ENCODE assay signal across 11 cellular contexts in genomic region chr2:69720404-69720803, GRCh38. TPM values are rescaled to one million over a fixed set of nuclear protein-coding genes. Genes with fewer than 3 reads are reported as not detected.
A peak's percentile ranks its signal among the peaks of the same experiment; 100 is the strongest.
DNase-seq lines count a peak whose midpoint lies in the region; ATAC-seq and TF ChIP-seq lines count a peak whose summit lies in the region.
"Had no signal": no experiment of that assay in that cellular context is flagged by ENCODE, and none has a peak within 500 bp of the region (broad histone marks: within the 10 kb centered on the region; RNA-seq: fewer than 3 reads in every experiment).

No MANE protein-coding gene starts in this region.

- DNase-seq in AG04450 (ENCODE audit: low read depth, low spot score) (no peak), foreskin fibroblast (peak; percentile 16 to 57), GM13976 (ENCODE audit: low spot score) (no peak), GOT3 (lab: John Stamatoyannopoulos, UW) (no peak)
- DNase-seq in stimulated activated naive CD4-positive, alpha-beta T cell (lab: John Stamatoyannopoulos, UW) = no peak
- DNase-seq: cerebellar nuclear complex; stimulated activated CD4-positive, alpha-beta T cell treated with anti-CD3 and anti-CD28 coated beads, Interleukin-4, amount 100 ng/mL, for 1 hour; T-helper 1 cell had no signal

- H3K4me3 ChIP-seq in AG04450 (ENCODE audit: low read depth, low read length) (no peak overlapping the region), foreskin fibroblast (ENCODE audit: low read depth in 1 of 2, low read length in 2 of 2) (no peak overlapping the region)

- no peak overlapping the region for H3K27ac ChIP-seq in AG04450 (ENCODE audit: low read depth, low read length)

- ATAC-seq in SK-N-SH treated with all-trans-retinoic acid at 6 μM for 48 hours = 0 out of 3 replicates have a peak, but pooled peaks have one; percentile 18
- no peak for ATAC-seq in HG02610 (IDR thresholded peaks at IDR 0.05; ENCODE audit: unreplicated experiment)

- in situ Hi-C loops in GM13976 (cut with MboI; ENCODE audit: low sequenced_read_pairs, unreplicated experiment) = loop anchor here (10.0 kb wide), 1 partner anchor 184 kb away; no protein-coding TSS in a partner anchor

- CTCF ChIA-PET in AG04450 (lab: Charles Lee) = interaction anchor here (0.6 to 6.5 kb wide), 9 partner anchors 11 to 207 kb away, joined by 3 to 46 read pairs (median 3); no protein-coding TSS in a partner anchor

- H3K9me3 ChIP-seq in AG04450 (ENCODE audit: control insufficient read depth, insufficient read depth, low read length) = no peaks in the 10 kb centered on the region

- TF ChIP-seq CTCF in AG04450 (IDR thresholded peaks at IDR 0.05; ENCODE audit: low read depth, low read length) = peak; percentile 60
- peak; percentile 38 for TF ChIP-seq CTCF in GM12874 (IDR thresholded peaks at IDR 0.05; ENCODE audit: insufficient read depth, low read depth, low read length)
- TF ChIP-seq CTCF in foreskin fibroblast (IDR thresholded peaks at IDR 0.05; ENCODE audit: low read depth, low read length) = peak; percentile 50
- TF ChIP-seq CTCF in GM13976 (IDR thresholded peaks at IDR 0.05; ENCODE audit: borderline replicate concordance, control extremely low read depth, extremely low read depth, insufficient read depth, missing control alignments) = no peak

- H3K27me3 ChIP-seq in AG04450 (ENCODE audit: control insufficient read depth, insufficient read depth, low read length) = no peaks in the 10 kb centered on the region

- POLR2A ChIA-PET in AG04450 (lab: Yijun Ruan, JAX) = no interaction called here

TF ChIP-seq in SK-N-SH treated with all-trans-retinoic acid at 6 μM for 48 hours, 23 proteins besides CTCF, POLR2A, EP300 and RAD21:
- TF ChIP-seq ZFP30 (CRISPR knock-in tag; IDR thresholded peaks at IDR 0.05) = no peak
- TF ChIP-seq ZFP3 (CRISPR knock-in tag; IDR thresholded peaks at IDR 0.05) = no peak
- no peak for TF ChIP-seq ISL1 (CRISPR knock-in tag; IDR thresholded peaks at IDR 0.05)
- TF ChIP-seq PATZ1 (CRISPR knock-in tag; IDR thresholded peaks at IDR 0.05; ENCODE audit: borderline replicate concordance) = no peak
- TF ChIP-seq SNAI2 (CRISPR knock-in tag; IDR thresholded peaks at IDR 0.05) = no peak
- no peak for TF ChIP-seq POU6F1 (CRISPR knock-in tag; IDR thresholded peaks at IDR 0.05; ENCODE audit: borderline replicate concordance, low read depth)
- no peak for TF ChIP-seq CSDC2 (CRISPR knock-in tag; IDR thresholded peaks at IDR 0.05)
- no peak for TF ChIP-seq ESRRG (CRISPR knock-in tag; IDR thresholded peaks at IDR 0.05)
- no peak for TF ChIP-seq OSR1 (CRISPR knock-in tag; IDR thresholded peaks at IDR 0.05)
- no peak for TF ChIP-seq TSHZ2 (CRISPR knock-in tag; IDR thresholded peaks at IDR 0.05)
- no peak for TF ChIP-seq ARNTL (CRISPR knock-in tag; IDR thresholded peaks at IDR 0.05; ENCODE audit: borderline replicate concordance, low read depth)
- TF ChIP-seq ZC3H10 (CRISPR knock-in tag; IDR thresholded peaks at IDR 0.05) = no peak
- no peak for TF ChIP-seq ZNF70 (CRISPR knock-in tag; IDR thresholded peaks at IDR 0.05)

RNA-seq across cellular contexts. Expression of gene ANXA4, which starts 21.5 kb away (rescaled TPM):
- polyA plus RNA-seq in AG04450 (2011; rRNA removed) = 105 and 125 TPM in 2 replicates
- 93.1 and 137 TPM in 2 replicates for polyA minus RNA-seq in AG04450 (2011; rRNA and poly(A)+ RNA removed)

Comparison
In these comparisons a context has a peak if more than half of its experiments do, and no peak if none do; other contexts are left out.
1. DNase-seq: peak in foreskin fibroblast (2 of 2); none in AG04450 (single experiment), GM13976 (single experiment), GOT3 (single experiment) and stimulated activated naive CD4-positive, alpha-beta T cell (0 of 6).